ENCODE assay signal across 24 cellular contexts in genomic region chr17:35534694-35535093, GRCh38. TPM values are rescaled to one million over a fixed set of nuclear protein-coding genes. Genes with fewer than 3 reads are reported as not detected.
A peak's percentile ranks its signal among the peaks of the same experiment; 100 is the strongest.
DNase-seq lines count a peak whose midpoint lies in the region; ATAC-seq and TF ChIP-seq lines count a peak whose summit lies in the region.
"Had no signal": no experiment of that assay in that cellular context is flagged by ENCODE, and none has a peak within 500 bp of the region (broad histone marks: within the 10 kb centered on the region; RNA-seq: fewer than 3 reads in every experiment).

No MANE protein-coding gene starts in this region.

- no peaks in the 10 kb centered on the region for H3K36me3 ChIP-seq in CD8-positive, alpha-beta T cell (ENCODE audit: insufficient read depth, low read length)
- no peaks in the 10 kb centered on the region for H3K36me3 ChIP-seq in testis (ENCODE audit: low read depth, missing control alignments)
- no peaks in the 10 kb centered on the region for H3K36me3 ChIP-seq in esophagus muscularis mucosa
- H3K36me3 ChIP-seq: BE2C, colonic mucosa, gastroesophageal sphincter, tibial nerve had no signal

- peaks cover 63% of the 10 kb centered on the region for H3K4me1 Mint-ChIP-seq in CD8-positive, alpha-beta T cell (ENCODE audit: low read depth)
- peaks cover 74% of the 10 kb centered on the region for H3K4me1 Mint-ChIP-seq in activated naive CD8-positive, alpha-beta T cell (ENCODE audit: low read depth)
- H3K4me1 Mint-ChIP-seq in naive thymus-derived CD8-positive, alpha-beta T cell, result peaks cover 24 to 65% (median 65%) of the 10 kb centered on the region in 4 donors

- TF ChIP-seq POLR2A in testis (IDR thresholded peaks at IDR 0.05), result no peak
- TF ChIP-seq POLR2A in esophagus muscularis mucosa (IDR thresholded peaks at IDR 0.05; ENCODE audit: low read depth), result no peak

- H3K27ac Mint-ChIP-seq in CD8-positive, alpha-beta T cell, result peak overlapping the region; percentile 93
- peak overlapping the region; percentile 100 for H3K27ac Mint-ChIP-seq in activated naive CD8-positive, alpha-beta T cell
- H3K27ac Mint-ChIP-seq in naive thymus-derived CD8-positive, alpha-beta T cell, result peak overlapping the region; percentile 67 to 100 (median 95)

- ATAC-seq in CD8-positive, alpha-beta T cell, result no peak
- ATAC-seq in naive thymus-derived CD8-positive, alpha-beta T cell, result no peak
- ATAC-seq: gastroesophageal sphincter, PC-3 had no signal

- 76 to 84% methylated on average over 1 of the region's 1 CpG for WGBS in testis, 2 donors
- WGBS in esophagus muscularis mucosa, result 40% methylated on average over 1 of the region's 1 CpG

- peak overlapping the region; percentile 59 for H3K27ac ChIP-seq in CD8-positive, alpha-beta T cell (ENCODE audit: low read depth, low read length)
- H3K27ac ChIP-seq in testis (no peak overlapping the region), esophagus muscularis mucosa (replicated peaks in 1 of 4) (no peak overlapping the region)
- H3K27ac ChIP-seq: colonic mucosa, gastroesophageal sphincter, parathyroid adenoma had no signal

- H3K4me3 Mint-ChIP-seq in CD8-positive, alpha-beta T cell, result peak overlapping the region; percentile 85
- H3K4me3 Mint-ChIP-seq in activated naive CD8-positive, alpha-beta T cell, result peak overlapping the region; percentile 87
- H3K4me3 Mint-ChIP-seq in naive thymus-derived CD8-positive, alpha-beta T cell, result peak overlapping the region; percentile 70 to 94 (median 91)

- H3K4me1 ChIP-seq in CD8-positive, alpha-beta T cell (ENCODE audit: insufficient read depth, low read length), result peaks cover 63% of the 10 kb centered on the region
- H3K4me1 ChIP-seq in testis, result peaks cover 18% of the 10 kb centered on the region
- H3K4me1 ChIP-seq in esophagus muscularis mucosa, result peaks cover 0 to 16% (median 8%) of the 10 kb centered on the region in 4 donors
- H3K4me1 ChIP-seq: BE2C, colonic mucosa, parathyroid adenoma had no signal

- H3K9me3 ChIP-seq in CD8-positive, alpha-beta T cell (ENCODE audit: low read length), result no peaks in the 10 kb centered on the region
- H3K9me3 ChIP-seq in testis (no peaks in the 10 kb centered on the region), esophagus muscularis mucosa (no peaks in the 10 kb centered on the region)
- H3K9me3 ChIP-seq: BE2C, colonic mucosa, gastroesophageal sphincter, tibial nerve had no signal

- TF ChIP-seq CTCF in CD8-positive, alpha-beta T cell (IDR thresholded peaks at IDR 0.05), result no peak
- TF ChIP-seq CTCF in GM12865 (IDR thresholded peaks at IDR 0.05; ENCODE audit: insufficient read depth, low read depth, low read length, missing control alignments) (no peak), testis (IDR thresholded peaks at IDR 0.05) (no peak), esophagus muscularis mucosa (IDR thresholded peaks at IDR 0.05) (no peak)

- H3K36me3 Mint-ChIP-seq in CD8-positive, alpha-beta T cell, result peaks cover 33% of the 10 kb centered on the region
- peaks cover 4% of the 10 kb centered on the region for H3K36me3 Mint-ChIP-seq in activated naive CD8-positive, alpha-beta T cell
- H3K36me3 Mint-ChIP-seq in naive thymus-derived CD8-positive, alpha-beta T cell, result peaks cover 8 to 25% (median 16%) of the 10 kb centered on the region in 3 donors

- intact Hi-C loops in CD8-positive, alpha-beta T cell (cut with DNase I, micrococcal nuclease), result loop anchor here (5.0 kb wide), 2 partner anchors 87 to 102 kb away; partner anchors contain the start of genes SLFN13 (in 2 of the 2) and SLFN12 (in 1 of the 2)
- intact Hi-C loops in testis (cut with DNase I; ENCODE audit: low total_unique reads), result no loop called here
- intact Hi-C loops in esophagus muscularis mucosa (cut with DNase I), result loop anchor here (5.0 kb wide), 1 partner anchor 362 kb away; no protein-coding TSS in a partner anchor

- H3K4me3 ChIP-seq in CD8-positive, alpha-beta T cell (ENCODE audit: low read depth, low read length), result peak overlapping the region; percentile 64
- H3K4me3 ChIP-seq in GM12865 (ENCODE audit: low read depth, low read length), result peak overlapping the region; percentile 79
- H3K4me3 ChIP-seq in testis, result no peak overlapping the region
- no peak overlapping the region for H3K4me3 ChIP-seq in esophagus muscularis mucosa
- H3K4me3 ChIP-seq: colonic mucosa, gastroesophageal sphincter, lung, tibial nerve had no signal

- CTCF ChIA-PET in CD8-positive, alpha-beta T cell (lab: Charles Lee), result interaction anchor here (0.6 to 13.2 kb wide), 25 partner anchors 12 to 393 kb away, joined by 3 to 184 read pairs (median 6); partner anchors contain the start of gene SLFN11

- H3K27me3 Mint-ChIP-seq in CD8-positive, alpha-beta T cell (ENCODE audit: low read depth), result no peaks in the 10 kb centered on the region
- H3K27me3 Mint-ChIP-seq in activated naive CD8-positive, alpha-beta T cell, result no peaks in the 10 kb centered on the region
- H3K27me3 Mint-ChIP-seq in naive thymus-derived CD8-positive, alpha-beta T cell, result no peaks in the 10 kb centered on the region

- POLR2A ChIA-PET in CD8-positive, alpha-beta T cell (lab: Charles Lee), result interaction anchor here (0.7 to 11.6 kb wide), 11 partner anchors 12 to 364 kb away, joined by 3 to 122 read pairs (median 10); partner anchors contain the start of genes PEX12, SLFN13 and SLFN5
- POLR2A ChIA-PET in naive thymus-derived CD8-positive, alpha-beta T cell (lab: Charles Lee), result interaction anchor here (0.5 to 11.9 kb wide), 19 partner anchors 11 to 471 kb away, joined by 3 to 153 read pairs (median 5); partner anchors contain the start of genes RFFL, SLFN11, SLFN13 and SLFN5

- no peak for DNase-seq in CD8-positive, alpha-beta T cell
- DNase-seq in GM12865 (ENCODE audit: low read depth) (no peak), testis (no peak), NCI-H1694 (lab: John Stamatoyannopoulos, UW) (no peak), esophagus muscularis mucosa (ENCODE audit: extremely low spot score) (no peak)
- no peak for DNase-seq in naive thymus-derived CD8-positive, alpha-beta T cell
- DNase-seq: activated CD4-positive, alpha-beta T cell treated with anti-CD3 and anti-CD28 coated beads for 4 hours; activated effector memory CD4-positive, alpha-beta T cell treated with anti-CD3 and anti-CD28 coated beads, Interleukin-2, amount 50 U/mL, for 16 hours; BE2C; colonic mucosa; KG1; NCI-H1048; NCI-H748 treated with DMSO at 0.1 percent for 48 hours; PC-3; small intestine; stimulated activated CD4-positive, alpha-beta T cell treated with anti-CD3 and anti-CD28 coated beads, Interleukin-4, amount 100 ng/mL, for 4 hours; stimulated activated CD8-positive, alpha-beta memory T cell treated with anti-CD3 and anti-CD28 coated beads, Interleukin-4, amount 100 ng/mL, for 48 hours had no signal

- no peaks in the 10 kb centered on the region for H3K9me3 Mint-ChIP-seq in CD8-positive, alpha-beta T cell
- no peaks in the 10 kb centered on the region for H3K9me3 Mint-ChIP-seq in activated naive CD8-positive, alpha-beta T cell (ENCODE audit: low read depth)
- no peaks in the 10 kb centered on the region for H3K9me3 Mint-ChIP-seq in naive thymus-derived CD8-positive, alpha-beta T cell

- H3K27me3 ChIP-seq in CD8-positive, alpha-beta T cell (ENCODE audit: insufficient read depth, low read length), result no peaks in the 10 kb centered on the region
- no peaks in the 10 kb centered on the region for H3K27me3 ChIP-seq in testis
- no peaks in the 10 kb centered on the region for H3K27me3 ChIP-seq in esophagus muscularis mucosa
- H3K27me3 ChIP-seq: colonic mucosa, gastroesophageal sphincter, tibial nerve had no signal

- TF ChIP-seq EP300 in esophagus muscularis mucosa (IDR thresholded peaks at IDR 0.05), result no peak

RNA-seq across cellular contexts. Expression of gene SLFN12L, which starts 2.8 kb away (rescaled TPM):
- total RNA-seq in CD8-positive, alpha-beta T cell, result 10 to 100 TPM; 39.8 to 41.4 TPM
- 10 to 100 TPM; 44.7 to 51.1 TPM for total RNA-seq in naive thymus-derived CD8-positive, alpha-beta T cell
- 10 to 100 TPM in 2 of 3 donors, 1 to 10 TPM in 1; 9.6 to 12.3 (median 10.9) TPM for polyA plus RNA-seq in naive thymus-derived CD8-positive, alpha-beta T cell
- total RNA-seq in testis (1 to 10 TPM; 1.0 to 1.4 TPM), esophagus muscularis mucosa (1 to 10 TPM in 2 of 4 donors, under 1 TPM in 2; 0.32 to 1.7 (median 1.0) TPM)
- 0.69 TPM for polyA plus RNA-seq in testis (ENCODE audit: insufficient read depth, low read depth, low replicate concordance)
- total RNA-seq: myocyte, PC-3, SK-MEL-5 had no signal

RNA-seq across cellular contexts. Expression of gene SLFN14, which starts 25.9 kb away (rescaled TPM):
- total RNA-seq in CD8-positive, alpha-beta T cell, result not detected
- total RNA-seq in naive thymus-derived CD8-positive, alpha-beta T cell, result not detected
- under 1 TPM; 0.06 to 0.33 (median 0.13) TPM for polyA plus RNA-seq in naive thymus-derived CD8-positive, alpha-beta T cell
- under 1 TPM; 0.37 to 0.55 TPM for total RNA-seq in testis
- polyA plus RNA-seq in testis (ENCODE audit: insufficient read depth, low read depth, low replicate concordance), result 0.30 TPM
- total RNA-seq in esophagus muscularis mucosa, result not detected
- total RNA-seq: colonic mucosa, gastroesophageal sphincter, myocyte, PC-3, SK-MEL-5, tibial nerve had no signal
- polyA plus RNA-seq: small intestine had no signal

RNA-seq across cellular contexts. Expression of gene PEX12, which starts 43.7 kb away (rescaled TPM):
- total RNA-seq in CD8-positive, alpha-beta T cell, result 1 to 10 TPM; 2.7 to 3.2 TPM
- total RNA-seq in naive thymus-derived CD8-positive, alpha-beta T cell, result 1 to 10 TPM; 6.8 TPM
- 1 to 10 TPM; 1.7 to 2.5 (median 1.9) TPM for polyA plus RNA-seq in naive thymus-derived CD8-positive, alpha-beta T cell
- total RNA-seq in testis (10 to 100 TPM; 13.6 to 17.3 TPM), esophagus muscularis mucosa (1 to 10 TPM; 4.1 to 9.0 (median 5.0) TPM)
- 15.1 TPM for polyA plus RNA-seq in testis (ENCODE audit: insufficient read depth, low read depth, low replicate concordance)

RNA-seq across cellular contexts. Expression of gene AP2B1, which starts 52.4 kb away (rescaled TPM):
- 10 to 100 TPM; 58.7 to 65.7 TPM for total RNA-seq in CD8-positive, alpha-beta T cell
- 100 to 1,000 TPM; 140 to 150 TPM for total RNA-seq in naive thymus-derived CD8-positive, alpha-beta T cell
- 10 to 100 TPM; 50.3 to 65.7 (median 52.0) TPM for polyA plus RNA-seq in naive thymus-derived CD8-positive, alpha-beta T cell
- total RNA-seq in testis (100 to 1,000 TPM; 132 to 147 TPM), esophagus muscularis mucosa (100 to 1,000 TPM; 108 to 276 (median 155) TPM)
- polyA plus RNA-seq in testis (ENCODE audit: insufficient read depth, low read depth, low replicate concordance), result 310 TPM

Comparison
In these comparisons a context has a peak if more than half of its experiments do, and no peak if none do; other contexts are left out.
1. H3K4me3 ChIP-seq: peak in CD8-positive, alpha-beta T cell (single experiment) and GM12865 (single experiment); none in testis (0 of 2) and esophagus muscularis mucosa (0 of 4).
2. RNA of gene SLFN12L, which starts 2.8 kb away (total RNA-seq): 44.7 to 51.1 TPM in naive thymus-derived CD8-positive, alpha-beta T cell and 39.8 to 41.4 TPM in CD8-positive, alpha-beta T cell; 0.32 to 1.7 TPM in esophagus muscularis mucosa and 1.0 to 1.4 TPM in testis; every median in the first group is over 10 times any median in the second.
3. Peak in every context shown above with its lines, with median percentiles within 50 percentile points of each other: H3K27ac Mint-ChIP-seq and H3K4me3 Mint-ChIP-seq.